11 cellular contexts compared by ENCODE assay signal in the genomic region with DNA sequence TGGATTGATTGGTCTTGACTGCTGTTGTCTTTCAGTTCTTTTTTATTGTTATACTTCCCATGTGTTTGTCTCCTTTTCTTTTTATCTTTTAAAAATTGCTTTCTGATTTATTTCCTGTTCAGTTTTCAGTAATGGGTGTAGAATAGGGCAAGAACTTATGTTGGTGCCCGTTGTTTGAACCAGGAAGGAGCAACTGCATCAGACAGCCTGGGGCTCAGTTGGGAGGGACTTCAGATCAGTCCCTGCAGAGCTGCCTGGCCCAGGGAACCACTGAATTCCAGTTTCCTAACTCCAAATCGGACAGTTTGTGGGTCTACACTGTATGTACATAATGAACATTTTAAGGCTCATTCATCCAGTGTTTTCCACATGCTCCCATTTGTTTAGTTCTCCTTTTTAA.
A peak's percentile ranks its signal among the peaks of the same experiment; 100 is the strongest.
DNase-seq lines count a peak whose midpoint lies in the region; ATAC-seq and TF ChIP-seq lines count a peak whose summit lies in the region.
"Had no signal": no experiment of that assay in that cellular context is flagged by ENCODE, and none has a peak within 500 bp of the region (broad histone marks: within the 10 kb centered on the region; RNA-seq: fewer than 3 reads in every experiment).

No MANE protein-coding gene starts in this region.

- no peaks in the 10 kb centered on the region for H3K27me3 ChIP-seq in CD4-positive, alpha-beta T cell (ENCODE audit: control insufficient read depth, insufficient read depth, low read length)
- H3K27me3 ChIP-seq: gastroesophageal sphincter had no signal

- POLR2A ChIA-PET in CD4-positive, alpha-beta T cell (lab: Charles Lee), result interaction anchor here (1.8 to 2.9 kb wide), 2 partner anchors 18 to 64 kb away, joined by 8 to 18 read pairs; a partner anchor contains a TSS

- DNase-seq in CD4-positive, alpha-beta T cell, result peak in 4 of 10 experiments; percentile 16 to 21 (median 18)
- DNase-seq in HPDE6-E6E7 (ENCODE audit: extremely low spot score) (peak; percentile 57), left kidney (ENCODE audit: low read depth, low spot score) (peak; percentile 54), hypothalamus (lab: John Stamatoyannopoulos, UW) (no peak), GM20000 (ENCODE audit: low spot score) (no peak)
- DNase-seq in activated T-helper 2 cell treated with anti-CD3 and anti-CD28 coated beads, Interferon-gamma antibody, Interleukin-2, Interleukin-4, amounts not matched to agents 10 μg/mL and 5 μg/mL and 100 μg/mL, durations not matched to agents 14 hours and 24 hours and 36 hours (ENCODE audit: low spot score), result no peak
- DNase-seq in stimulated activated CD4-positive, alpha-beta T cell treated with anti-CD3 and anti-CD28 coated beads, Interleukin-12 subunit alpha, Interleukin-12 subunit beta, amount 100 ng/mL, for 4 hours, result no peak

- H3K27ac Mint-ChIP-seq in CD4-positive, alpha-beta T cell, result peak overlapping the region; percentile 79
- H3K27ac Mint-ChIP-seq in activated T-helper 2 cell treated with anti-CD3 and anti-CD28 coated beads, Interferon-gamma antibody, Interleukin-2, Interleukin-4, amounts not matched to agents 10 μg/mL and 5 μg/mL and 100 μg/mL, durations not matched to agents 14 hours and 24 hours and 36 hours, result peak overlapping the region; percentile 71
- H3K27ac Mint-ChIP-seq: memory B cell had no signal

- CTCF ChIA-PET in CD4-positive, alpha-beta T cell (lab: Charles Lee), result interaction anchor here (1.4 kb wide), 1 partner anchor 65 kb away, joined by 5 read pairs; no protein-coding TSS in a partner anchor

- peak overlapping the region; percentile 47 for H3K4me3 Mint-ChIP-seq in CD4-positive, alpha-beta T cell
- H3K4me3 Mint-ChIP-seq in activated T-helper 2 cell treated with anti-CD3 and anti-CD28 coated beads, Interferon-gamma antibody, Interleukin-2, Interleukin-4, amounts not matched to agents 10 μg/mL and 5 μg/mL and 100 μg/mL, durations not matched to agents 14 hours and 24 hours and 36 hours (ENCODE audit: low read depth), result peak overlapping the region; percentile 11
- H3K4me3 Mint-ChIP-seq: memory B cell had no signal

- intact Hi-C loops in CD4-positive, alpha-beta T cell (cut with DNase I, micrococcal nuclease), result loop anchor here in 1 of 2 experiments (2.0 kb wide), 2 partner anchors 19 to 65 kb away; a partner anchor contains a TSS
- intact Hi-C loops in activated T-helper 2 cell treated with anti-CD3 and anti-CD28 coated beads, Interferon-gamma antibody, Interleukin-2, Interleukin-4, amounts not matched to agents 10 μg/mL and 5 μg/mL and 100 μg/mL, durations not matched to agents 14 hours and 24 hours and 36 hours (cut with micrococcal nuclease), result loop anchor here (2.0 to 10.0 kb wide), 3 partner anchors 19 to 601 kb away; no protein-coding TSS in a partner anchor

- no peak overlapping the region for H3K27ac ChIP-seq in CD4-positive, alpha-beta T cell (ENCODE audit: low read depth, low read length)
- H3K27ac ChIP-seq: gastroesophageal sphincter had no signal

- peak; percentile 54 for ATAC-seq in CD4-positive, alpha-beta T cell (ENCODE audit: poor library complexity)
- ATAC-seq in GM21737 (IDR thresholded peaks at IDR 0.05; ENCODE audit: unreplicated experiment), result no peak
- ATAC-seq: gastroesophageal sphincter, sciatic nerve had no signal

- no peaks in the 10 kb centered on the region for H3K9me3 ChIP-seq in CD4-positive, alpha-beta T cell (ENCODE audit: control insufficient read depth, low read length)
- H3K9me3 ChIP-seq: gastroesophageal sphincter had no signal

- H3K36me3 Mint-ChIP-seq in CD4-positive, alpha-beta T cell (ENCODE audit: low read depth), result no peaks in the 10 kb centered on the region
- peaks cover 10% of the 10 kb centered on the region for H3K36me3 Mint-ChIP-seq in activated T-helper 2 cell treated with anti-CD3 and anti-CD28 coated beads, Interferon-gamma antibody, Interleukin-2, Interleukin-4, amounts not matched to agents 10 μg/mL and 5 μg/mL and 100 μg/mL, durations not matched to agents 14 hours and 24 hours and 36 hours (ENCODE audit: low read depth)
- H3K36me3 Mint-ChIP-seq: memory B cell had no signal

- H3K9me3 Mint-ChIP-seq in CD4-positive, alpha-beta T cell, result no peaks in the 10 kb centered on the region
- no peaks in the 10 kb centered on the region for H3K9me3 Mint-ChIP-seq in activated T-helper 2 cell treated with anti-CD3 and anti-CD28 coated beads, Interferon-gamma antibody, Interleukin-2, Interleukin-4, amounts not matched to agents 10 μg/mL and 5 μg/mL and 100 μg/mL, durations not matched to agents 14 hours and 24 hours and 36 hours
- H3K9me3 Mint-ChIP-seq: memory B cell had no signal

- H3K27me3 Mint-ChIP-seq in CD4-positive, alpha-beta T cell, result no peaks in the 10 kb centered on the region
- H3K27me3 Mint-ChIP-seq in activated T-helper 2 cell treated with anti-CD3 and anti-CD28 coated beads, Interferon-gamma antibody, Interleukin-2, Interleukin-4, amounts not matched to agents 10 μg/mL and 5 μg/mL and 100 μg/mL, durations not matched to agents 14 hours and 24 hours and 36 hours (ENCODE audit: low read depth), result no peaks in the 10 kb centered on the region
- H3K27me3 Mint-ChIP-seq: memory B cell had no signal

- peaks cover 84% of the 10 kb centered on the region for H3K4me1 Mint-ChIP-seq in CD4-positive, alpha-beta T cell (ENCODE audit: low read depth)
- peaks cover 75% of the 10 kb centered on the region for H3K4me1 Mint-ChIP-seq in activated T-helper 2 cell treated with anti-CD3 and anti-CD28 coated beads, Interferon-gamma antibody, Interleukin-2, Interleukin-4, amounts not matched to agents 10 μg/mL and 5 μg/mL and 100 μg/mL, durations not matched to agents 14 hours and 24 hours and 36 hours (ENCODE audit: low read depth)

- no peak for TF ChIP-seq CTCF in CD4-positive, alpha-beta T cell (IDR thresholded peaks at IDR 0.05)
- no peak for TF ChIP-seq CTCF in GM20000 (IDR thresholded peaks at IDR 0.05; ENCODE audit: extremely low read depth, missing control alignments)

Comparison
In these comparisons a context has a peak if more than half of its experiments do, and no peak if none do; other contexts are left out.
1. DNase-seq: peak in HPDE6-E6E7 (single experiment) and left kidney (single experiment); none in activated T-helper 2 cell treated with anti-CD3 and anti-CD28 coated beads, Interferon-gamma antibody, Interleukin-2, Interleukin-4, amounts not matched to agents 10 μg/mL and 5 μg/mL and 100 μg/mL, durations not matched to agents 14 hours and 24 hours and 36 hours (single experiment), hypothalamus (0 of 51), stimulated activated CD4-positive, alpha-beta T cell treated with anti-CD3 and anti-CD28 coated beads, Interleukin-12 subunit alpha, Interleukin-12 subunit beta, amount 100 ng/mL, for 4 hours (single experiment) and GM20000 (single experiment).